ENCODE assay signal across 1 cellular context in the genomic region with DNA sequence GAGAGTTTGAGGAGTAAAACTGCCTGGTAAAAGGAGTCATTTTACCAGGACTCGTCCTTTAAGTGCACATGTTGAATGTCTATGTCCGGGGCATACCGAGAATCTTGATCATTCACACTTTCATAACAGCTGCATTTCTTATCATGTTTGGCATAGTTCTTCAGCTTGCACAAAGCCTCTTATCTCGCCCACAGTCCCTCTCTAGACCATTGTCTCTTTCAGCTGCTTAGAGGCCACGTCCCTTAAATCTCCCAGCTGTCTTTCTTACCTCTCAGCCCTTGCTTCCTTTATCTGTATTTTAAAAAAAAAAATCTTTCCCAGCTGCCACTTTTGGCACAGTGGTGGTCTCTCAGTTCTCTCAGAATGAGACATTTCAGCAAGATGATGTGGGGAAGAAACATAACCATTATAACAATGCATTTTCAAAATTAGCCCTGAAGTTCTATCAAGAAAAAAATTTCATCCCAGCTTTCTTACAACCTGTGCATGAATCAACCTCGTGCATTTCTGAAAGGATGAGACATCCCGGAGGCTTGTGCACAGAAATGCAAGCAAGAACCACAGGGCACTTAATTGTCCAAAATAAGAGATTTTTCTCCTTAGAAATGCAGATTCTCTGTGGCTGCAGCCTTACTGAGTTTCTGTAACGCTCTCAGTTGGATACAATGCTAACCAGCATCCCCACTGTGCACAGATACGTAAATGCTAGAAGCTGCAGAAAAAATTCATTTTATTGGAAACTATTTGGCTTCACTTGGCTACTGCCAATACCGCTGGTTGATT.
TF ChIP-seq lines count a peak whose summit lies in the region.

No MANE protein-coding gene starts in this region.

TF ChIP-seq in HepG2, 621 proteins besides CTCF, POLR2A, EP300 and RAD21:
- TF ChIP-seq, protein P1, sequence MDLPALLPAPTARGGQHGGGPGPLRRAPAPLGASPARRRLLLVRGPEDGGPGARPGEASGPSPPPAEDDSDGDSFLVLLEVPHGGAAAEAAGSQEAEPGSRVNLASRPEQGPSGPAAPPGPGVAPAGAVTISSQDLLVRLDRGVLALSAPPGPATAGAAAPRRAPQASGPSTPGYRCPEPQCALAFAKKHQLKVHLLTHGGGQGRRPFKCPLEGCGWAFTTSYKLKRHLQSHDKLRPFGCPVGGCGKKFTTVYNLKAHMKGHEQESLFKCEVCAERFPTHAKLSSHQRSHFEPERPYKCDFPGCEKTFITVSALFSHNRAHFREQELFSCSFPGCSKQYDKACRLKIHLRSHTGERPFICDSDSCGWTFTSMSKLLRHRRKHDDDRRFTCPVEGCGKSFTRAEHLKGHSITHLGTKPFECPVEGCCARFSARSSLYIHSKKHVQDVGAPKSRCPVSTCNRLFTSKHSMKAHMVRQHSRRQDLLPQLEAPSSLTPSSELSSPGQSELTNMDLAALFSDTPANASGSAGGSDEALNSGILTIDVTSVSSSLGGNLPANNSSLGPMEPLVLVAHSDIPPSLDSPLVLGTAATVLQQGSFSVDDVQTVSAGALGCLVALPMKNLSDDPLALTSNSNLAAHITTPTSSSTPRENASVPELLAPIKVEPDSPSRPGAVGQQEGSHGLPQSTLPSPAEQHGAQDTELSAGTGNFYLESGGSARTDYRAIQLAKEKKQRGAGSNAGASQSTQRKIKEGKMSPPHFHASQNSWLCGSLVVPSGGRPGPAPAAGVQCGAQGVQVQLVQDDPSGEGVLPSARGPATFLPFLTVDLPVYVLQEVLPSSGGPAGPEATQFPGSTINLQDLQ (CRISPR knock-in tag; IDR thresholded peaks at IDR 0.05), result no peak
- TF ChIP-seq SOX13 (IDR thresholded peaks at IDR 0.05) (no peak), SOX13 (CRISPR knock-in tag; conservative IDR thresholded peaks at IDR 0.05 in 1 of 2, IDR thresholded peaks at IDR 0.05 in 1 of 2) (peak in 1 of 2 experiments; percentile 51; a peak in 1 of 4 replicates)
